In the genomic region with DNA sequence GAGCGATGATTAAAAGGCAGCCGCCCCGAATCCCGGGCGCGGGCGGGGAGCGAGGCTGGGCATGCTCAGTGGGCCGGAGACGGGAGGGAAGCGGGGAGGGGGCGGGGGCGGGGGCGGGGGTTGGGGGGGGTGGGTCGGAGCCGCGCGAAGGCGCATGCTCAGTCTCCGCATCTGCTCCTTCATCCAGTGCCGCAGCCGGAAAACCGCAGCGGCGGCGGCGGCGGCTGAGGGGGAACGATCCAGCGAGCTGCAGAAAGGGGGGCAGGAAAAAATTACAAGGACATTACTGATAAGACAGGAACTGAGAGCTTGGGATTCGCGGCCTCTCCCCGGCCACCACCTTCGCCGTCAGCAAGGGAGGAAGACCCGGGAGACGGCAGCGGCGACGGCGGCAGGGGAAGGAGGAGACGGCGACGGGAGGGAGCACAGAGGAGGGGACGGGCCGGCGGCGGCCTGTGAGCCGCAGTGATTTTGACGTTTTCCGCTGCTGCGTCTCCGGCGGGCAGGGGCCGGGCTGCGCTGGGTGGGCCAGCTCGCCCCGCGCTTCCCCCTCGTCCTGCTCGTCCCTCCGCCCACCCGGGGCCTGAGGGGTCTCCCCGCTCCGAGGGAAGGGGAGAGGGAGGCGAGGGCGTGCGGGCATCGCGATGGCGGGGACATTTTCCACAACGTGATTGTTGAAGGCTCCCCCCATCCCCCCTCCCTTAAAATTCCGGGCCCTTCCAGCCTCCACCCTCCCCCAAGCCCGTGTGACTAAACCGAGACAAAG, we compare ENCODE assay signal across 1 cellular context.
TF ChIP-seq lines count a peak whose summit lies in the region.

A gene with protein sequence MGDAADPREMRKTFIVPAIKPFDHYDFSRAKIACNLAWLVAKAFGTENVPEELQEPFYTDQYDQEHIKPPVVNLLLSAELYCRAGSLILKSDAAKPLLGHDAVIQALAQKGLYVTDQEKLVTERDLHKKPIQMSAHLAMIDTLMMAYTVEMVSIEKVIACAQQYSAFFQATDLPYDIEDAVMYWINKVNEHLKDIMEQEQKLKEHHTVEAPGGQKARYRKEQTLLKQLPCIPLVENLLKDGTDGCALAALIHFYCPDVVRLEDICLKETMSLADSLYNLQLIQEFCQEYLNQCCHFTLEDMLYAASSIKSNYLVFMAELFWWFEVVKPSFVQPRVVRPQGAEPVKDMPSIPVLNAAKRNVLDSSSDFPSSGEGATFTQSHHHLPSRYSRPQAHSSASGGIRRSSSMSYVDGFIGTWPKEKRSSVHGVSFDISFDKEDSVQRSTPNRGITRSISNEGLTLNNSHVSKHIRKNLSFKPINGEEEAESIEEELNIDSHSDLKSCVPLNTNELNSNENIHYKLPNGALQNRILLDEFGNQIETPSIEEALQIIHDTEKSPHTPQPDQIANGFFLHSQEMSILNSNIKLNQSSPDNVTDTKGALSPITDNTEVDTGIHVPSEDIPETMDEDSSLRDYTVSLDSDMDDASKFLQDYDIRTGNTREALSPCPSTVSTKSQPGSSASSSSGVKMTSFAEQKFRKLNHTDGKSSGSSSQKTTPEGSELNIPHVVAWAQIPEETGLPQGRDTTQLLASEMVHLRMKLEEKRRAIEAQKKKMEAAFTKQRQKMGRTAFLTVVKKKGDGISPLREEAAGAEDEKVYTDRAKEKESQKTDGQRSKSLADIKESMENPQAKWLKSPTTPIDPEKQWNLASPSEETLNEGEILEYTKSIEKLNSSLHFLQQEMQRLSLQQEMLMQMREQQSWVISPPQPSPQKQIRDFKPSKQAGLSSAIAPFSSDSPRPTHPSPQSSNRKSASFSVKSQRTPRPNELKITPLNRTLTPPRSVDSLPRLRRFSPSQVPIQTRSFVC (N-terminal part only) (plus strand): TSS at position 161 of the 766 bp plus-strand sequence. CDS start 935 bp downstream, outside the sequence.

TF ChIP-seq in WTC11, 78 proteins besides CTCF, POLR2A, EP300 and RAD21 (continued from another document):
- TF ChIP-seq, protein P1, sequence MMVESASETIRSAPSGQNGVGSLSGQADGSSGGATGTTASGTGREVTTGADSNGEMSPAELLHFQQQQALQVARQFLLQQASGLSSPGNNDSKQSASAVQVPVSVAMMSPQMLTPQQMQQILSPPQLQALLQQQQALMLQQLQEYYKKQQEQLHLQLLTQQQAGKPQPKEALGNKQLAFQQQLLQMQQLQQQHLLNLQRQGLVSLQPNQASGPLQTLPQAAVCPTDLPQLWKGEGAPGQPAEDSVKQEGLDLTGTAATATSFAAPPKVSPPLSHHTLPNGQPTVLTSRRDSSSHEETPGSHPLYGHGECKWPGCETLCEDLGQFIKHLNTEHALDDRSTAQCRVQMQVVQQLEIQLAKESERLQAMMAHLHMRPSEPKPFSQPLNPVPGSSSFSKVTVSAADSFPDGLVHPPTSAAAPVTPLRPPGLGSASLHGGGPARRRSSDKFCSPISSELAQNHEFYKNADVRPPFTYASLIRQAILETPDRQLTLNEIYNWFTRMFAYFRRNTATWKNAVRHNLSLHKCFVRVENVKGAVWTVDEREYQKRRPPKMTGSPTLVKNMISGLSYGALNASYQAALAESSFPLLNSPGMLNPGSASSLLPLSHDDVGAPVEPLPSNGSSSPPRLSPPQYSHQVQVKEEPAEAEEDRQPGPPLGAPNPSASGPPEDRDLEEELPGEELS (CRISPR knock-in tag; IDR thresholded peaks at IDR 0.05) = no peak; the same call in 1 of the 2 replicates
- 0 out of 2 replicates have a peak, but pooled peaks have one; percentile 47 for TF ChIP-seq KAT7 (CRISPR knock-in tag; IDR thresholded peaks at IDR 0.05; ENCODE audit: borderline replicate concordance)
- TF ChIP-seq ZNF219 (CRISPR knock-in tag; IDR thresholded peaks at IDR 0.05; ENCODE audit: borderline replicate concordance) = no peak
- TF ChIP-seq ZBTB43 (CRISPR knock-in tag; IDR thresholded peaks at IDR 0.05) = 0 out of 2 replicates have a peak, but pooled peaks have one; percentile 37
- peak; percentile 27; the same call in 1 of the 2 replicates for TF ChIP-seq CREM (CRISPR knock-in tag; IDR thresholded peaks at IDR 0.05)
- TF ChIP-seq MYBL2 (CRISPR knock-in tag; IDR thresholded peaks at IDR 0.05) = 0 out of 2 replicates have a peak, but pooled peaks have one; percentile 44
- 0 out of 2 replicates have a peak, but pooled peaks have one; percentile 13 for TF ChIP-seq RELA (CRISPR knock-in tag; IDR thresholded peaks at IDR 0.05; ENCODE audit: borderline replicate concordance)
- TF ChIP-seq, protein P2, sequence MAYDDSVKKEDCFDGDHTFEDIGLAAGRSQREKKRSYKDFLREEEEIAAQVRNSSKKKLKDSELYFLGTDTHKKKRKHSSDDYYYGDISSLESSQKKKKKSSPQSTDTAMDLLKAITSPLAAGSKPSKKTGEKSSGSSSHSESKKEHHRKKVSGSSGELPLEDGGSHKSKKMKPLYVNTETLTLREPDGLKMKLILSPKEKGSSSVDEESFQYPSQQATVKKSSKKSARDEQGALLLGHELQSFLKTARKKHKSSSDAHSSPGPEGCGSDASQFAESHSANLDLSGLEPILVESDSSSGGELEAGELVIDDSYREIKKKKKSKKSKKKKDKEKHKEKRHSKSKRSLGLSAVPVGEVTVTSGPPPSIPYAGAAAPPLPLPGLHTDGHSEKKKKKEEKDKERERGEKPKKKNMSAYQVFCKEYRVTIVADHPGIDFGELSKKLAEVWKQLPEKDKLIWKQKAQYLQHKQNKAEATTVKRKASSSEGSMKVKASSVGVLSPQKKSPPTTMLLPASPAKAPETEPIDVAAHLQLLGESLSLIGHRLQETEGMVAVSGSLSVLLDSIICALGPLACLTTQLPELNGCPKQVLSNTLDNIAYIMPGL (CRISPR knock-in tag; IDR thresholded peaks at IDR 0.05) = peak; percentile 79
- TF ChIP-seq E2F5 (CRISPR knock-in tag; IDR thresholded peaks at IDR 0.05) = 0 out of 2 replicates have a peak, but pooled peaks have one; percentile 21
- peak; percentile 64 for TF ChIP-seq ZNF263 (CRISPR knock-in tag; IDR thresholded peaks at IDR 0.05; ENCODE audit: low read depth)
